9 cellular contexts compared by ENCODE assay signal in the genomic region with DNA sequence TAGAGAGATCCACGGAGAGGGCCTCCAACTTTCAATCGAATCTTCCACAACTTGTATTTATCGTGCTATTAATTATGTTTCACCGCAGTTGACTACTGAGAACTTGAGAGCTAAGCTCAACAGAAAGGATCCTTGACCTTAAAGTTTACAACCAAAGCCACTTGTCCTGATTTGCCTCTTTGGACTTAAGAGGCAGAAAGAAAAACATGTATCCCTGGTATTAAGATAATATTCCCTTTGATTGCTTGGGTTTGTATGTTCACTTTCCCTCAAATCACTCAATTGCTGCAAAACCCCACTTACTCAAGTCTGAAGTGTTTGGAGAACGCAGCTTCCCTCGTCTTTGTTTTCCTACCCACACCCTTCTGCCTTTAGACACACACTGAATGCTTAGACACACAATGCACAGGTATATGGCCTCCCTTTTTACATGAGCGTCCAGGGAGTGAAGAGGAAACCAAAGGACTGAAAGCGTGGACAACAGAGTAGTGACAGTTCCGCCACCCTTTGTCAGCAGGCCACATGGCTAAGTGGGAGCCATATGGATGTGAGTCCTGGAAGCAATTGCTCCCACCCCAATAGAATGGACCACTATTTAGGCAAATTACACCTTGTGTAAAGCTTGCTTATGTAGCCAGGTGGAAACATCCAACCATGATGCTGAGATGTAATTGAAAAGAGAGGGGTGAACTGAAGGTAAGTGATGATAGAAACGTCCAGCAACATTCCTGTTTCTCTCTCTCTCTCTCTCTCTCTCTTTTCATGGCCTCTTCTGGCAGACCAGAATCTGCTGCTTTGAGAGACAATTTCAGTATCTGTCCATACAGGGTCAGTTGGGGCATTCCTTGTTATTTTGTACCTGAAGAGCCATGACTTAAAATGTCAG. TPM values are rescaled to one million over a fixed set of nuclear protein-coding genes. Genes with fewer than 3 reads are reported as not detected.
A peak's percentile ranks its signal among the peaks of the same experiment; 100 is the strongest.
DNase-seq lines count a peak whose midpoint lies in the region; ATAC-seq and TF ChIP-seq lines count a peak whose summit lies in the region.
"Had no signal": no experiment of that assay in that cellular context is flagged by ENCODE, and none has a peak within 500 bp of the region (broad histone marks: within the 10 kb centered on the region; RNA-seq: fewer than 3 reads in every experiment).

No MANE protein-coding gene starts in this region.

- CTCF ChIA-PET in HCT116 (lab: Charles Lee): interaction anchor here (1.3 kb wide), 1 partner anchor 143 kb away, joined by 3 read pairs; a partner anchor contains a TSS

- 78% methylated on average over 10 of the region's 10 CpGs for WGBS in esophagus muscularis mucosa

- H3K27ac Mint-ChIP-seq in activated naive CD8-positive, alpha-beta T cell treated with anti-CD3 and anti-CD28 coated beads, Interleukin-2, amount 50 U/mL, for 24 hours: no peak overlapping the region
- H3K27ac Mint-ChIP-seq: stimulated activated naive CD8-positive, alpha-beta T cell treated with anti-CD3 and anti-CD28 coated beads, Interleukin-15, Interleukin-2, amounts not matched to agents 100 ng/mL and 50 ng/mL, for 24 hours had no signal

- H3K4me1 ChIP-seq in HCT116 (ENCODE audit: control insufficient read depth in 1 of 2, insufficient read depth in 2 of 2, low read length in 2 of 2) (peaks cover 34 to 42% of the 10 kb centered on the region in 2 experiments), mucosa of descending colon (ENCODE audit: low read depth) (peaks cover 8% of the 10 kb centered on the region), esophagus muscularis mucosa (peaks cover 9 to 22% (median 17%) of the 10 kb centered on the region in 4 donors)

- H3K27me3 ChIP-seq in HCT116 (ENCODE audit: insufficient read depth, low read length) (no peaks in the 10 kb centered on the region), esophagus muscularis mucosa (peaks cover 0 to 49% (median 20%) of the 10 kb centered on the region in 4 donors)

- H3K27ac ChIP-seq in C4-2B: peak overlapping the region; percentile 55
- no peak overlapping the region for H3K27ac ChIP-seq in HCT116 (ENCODE audit: low read depth, low read length)
- no peak overlapping the region for H3K27ac ChIP-seq in esophagus muscularis mucosa (replicated peaks in 1 of 4)

- H3K4me2 ChIP-seq in HCT116 (ENCODE audit: low read length): peak overlapping the region; percentile 83

- H3K9me3 ChIP-seq in HCT116 (ENCODE audit: control insufficient read depth in 1 of 2, insufficient read depth in 1 of 2, low read depth in 1 of 2, low read length in 2 of 2) (no peaks in the 10 kb centered on the region), mucosa of descending colon (no peaks in the 10 kb centered on the region), esophagus muscularis mucosa (no peaks in the 10 kb centered on the region)

- no peaks in the 10 kb centered on the region for H4K20me1 ChIP-seq in HCT116 (ENCODE audit: insufficient read depth)

- RAD21 ChIA-PET in HCT116 (lab: Charles Lee; ENCODE audit: low non-redundant PET in 1 of 2, low total read pairs in 2 of 2, uncharacterized antibody in 2 of 2, unreplicated experiment in 2 of 2): no interaction called here

- peaks cover 13% of the 10 kb centered on the region for H3K4me1 Mint-ChIP-seq in activated naive CD8-positive, alpha-beta T cell treated with anti-CD3 and anti-CD28 coated beads, Interleukin-2, amount 50 U/mL, for 24 hours

- POLR2A ChIA-PET in HCT116 (lab: Charles Lee): no interaction called here

- intact Hi-C loops in HCT116 (cut with micrococcal nuclease) (no loop called here), mucosa of descending colon (cut with DNase I, micrococcal nuclease) (no loop called here), esophagus muscularis mucosa (cut with DNase I) (no loop called here)

- H3K9me2 ChIP-seq in HCT116 (ENCODE audit: insufficient read depth): no peaks in the 10 kb centered on the region

- H3K4me3 Mint-ChIP-seq in activated naive CD8-positive, alpha-beta T cell treated with anti-CD3 and anti-CD28 coated beads, Interleukin-2, amount 50 U/mL, for 24 hours: peak overlapping the region; percentile 64

- H3K36me3 Mint-ChIP-seq in activated naive CD8-positive, alpha-beta T cell treated with anti-CD3 and anti-CD28 coated beads, Interleukin-2, amount 50 U/mL, for 24 hours (ENCODE audit: low read depth): no peaks in the 10 kb centered on the region

- TF ChIP-seq POLR2A in HCT116 (IDR thresholded peaks at IDR 0.05; ENCODE audit: borderline replicate concordance, extremely low read depth, insufficient read depth, insufficient read length) (no peak), esophagus muscularis mucosa (IDR thresholded peaks at IDR 0.05; ENCODE audit: low read depth) (no peak)

- TF ChIP-seq CTCF in C4-2B (conservative IDR thresholded peaks at IDR 0.05) (no peak), HCT116 (IDR thresholded peaks at IDR 0.05 in 2 of 3, conservative IDR thresholded peaks at IDR 0.05 in 1 of 3; ENCODE audit: borderline replicate concordance in 1 of 3, insufficient read depth in 1 of 3, low read depth in 2 of 3, low read length in 2 of 3) (no peak), mucosa of descending colon (IDR thresholded peaks at IDR 0.05) (no peak), esophagus muscularis mucosa (IDR thresholded peaks at IDR 0.05) (no peak)

- no peaks in the 10 kb centered on the region for H3K36me3 ChIP-seq in HCT116 (ENCODE audit: control insufficient read depth in 1 of 2, insufficient read depth in 2 of 2, low read length in 2 of 2)
- H3K36me3 ChIP-seq in mucosa of descending colon (ENCODE audit: low read depth): no peaks in the 10 kb centered on the region
- no peaks in the 10 kb centered on the region for H3K36me3 ChIP-seq in esophagus muscularis mucosa

- BruUV-seq in HCT116 (replicated peaks; lab: Mats Ljungman, UMichigan): no TSS peak

- H3K4me3 ChIP-seq in HCT116 (replicated peaks in 1 of 2; ENCODE audit: low read depth in 1 of 2, low read length in 2 of 2) (peak overlapping the region; percentile 49 to 68), mucosa of descending colon (no peak overlapping the region), esophagus muscularis mucosa (no peak overlapping the region)

- no peak for TF ChIP-seq RAD21 in HCT116 (IDR thresholded peaks at IDR 0.05; ENCODE audit: low read depth)

- ATAC-seq in HCT116: no peak
- ATAC-seq in activated naive CD8-positive, alpha-beta T cell treated with anti-CD3 and anti-CD28 coated beads, Interleukin-2, amount 50 U/mL, for 24 hours: no peak
- ATAC-seq in mucosa of descending colon: peak; percentile 34
- no peak for ATAC-seq in GM19023 (IDR thresholded peaks at IDR 0.05; ENCODE audit: unreplicated experiment)

- TF ChIP-seq EP300 in esophagus muscularis mucosa (IDR thresholded peaks at IDR 0.05): no peak

- H3K9ac ChIP-seq in HCT116 (ENCODE audit: low read length): peak overlapping the region; percentile 74

- H3K79me2 ChIP-seq in HCT116 (ENCODE audit: insufficient read depth, low read length): peaks cover 26% of the 10 kb centered on the region; the same call in 1 of the 2 replicates

- DNase-seq in HCT116 (ENCODE audit: low read depth, low spot score) (no peak), mucosa of descending colon (peak in 1 of 3 donors; percentile 49), NCI-H226 (no peak), amniotic stem cell (lab: John Stamatoyannopoulos, UW) (no peak), esophagus muscularis mucosa (ENCODE audit: extremely low spot score) (no peak)
- DNase-seq in activated naive CD8-positive, alpha-beta T cell treated with anti-CD3 and anti-CD28 coated beads, Interleukin-2, amount 50 U/mL, for 24 hours: no peak

- no peak overlapping the region for H2AFZ ChIP-seq in HCT116 (ENCODE audit: low read depth, low read length, poor library complexity, severe bottlenecking)

- peaks cover 53% of the 10 kb centered on the region for H3K27me3 Mint-ChIP-seq in activated naive CD8-positive, alpha-beta T cell treated with anti-CD3 and anti-CD28 coated beads, Interleukin-2, amount 50 U/mL, for 24 hours

- H3K9me3 Mint-ChIP-seq in activated naive CD8-positive, alpha-beta T cell treated with anti-CD3 and anti-CD28 coated beads, Interleukin-2, amount 50 U/mL, for 24 hours: no peaks in the 10 kb centered on the region
- H3K9me3 Mint-ChIP-seq: stimulated activated naive CD8-positive, alpha-beta T cell treated with anti-CD3 and anti-CD28 coated beads, Interleukin-15, Interleukin-2, amounts not matched to agents 100 ng/mL and 50 ng/mL, for 24 hours had no signal

TF ChIP-seq in HCT116, 20 proteins besides CTCF, POLR2A, EP300 and RAD21 (continues in another document):
- no peak for TF ChIP-seq CEBPB (IDR thresholded peaks at IDR 0.05; ENCODE audit: low read depth)
- TF ChIP-seq JUND (IDR thresholded peaks at IDR 0.05): no peak
- TF ChIP-seq, protein P1, sequence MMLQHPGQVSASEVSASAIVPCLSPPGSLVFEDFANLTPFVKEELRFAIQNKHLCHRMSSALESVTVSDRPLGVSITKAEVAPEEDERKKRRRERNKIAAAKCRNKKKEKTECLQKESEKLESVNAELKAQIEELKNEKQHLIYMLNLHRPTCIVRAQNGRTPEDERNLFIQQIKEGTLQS (IDR thresholded peaks at IDR 0.05): no peak
- no peak for TF ChIP-seq EGR1 (IDR thresholded peaks at IDR 0.05; ENCODE audit: low read depth)
- TF ChIP-seq EZH2phosphoT487 (IDR thresholded peaks at IDR 0.05; ENCODE audit: borderline replicate concordance): no peak
- no peak for TF ChIP-seq CBX3 (IDR thresholded peaks at IDR 0.05; ENCODE audit: low read depth)
- no peak for TF ChIP-seq SP1 (IDR thresholded peaks at IDR 0.05; ENCODE audit: low read depth)
- no peak for TF ChIP-seq TCF7L2 (IDR thresholded peaks at IDR 0.05; ENCODE audit: borderline replicate concordance, extremely low read depth, insufficient read depth, insufficient read length)
- TF ChIP-seq SRF (IDR thresholded peaks at IDR 0.05; ENCODE audit: low read depth): no peak
- TF ChIP-seq, protein P2, sequence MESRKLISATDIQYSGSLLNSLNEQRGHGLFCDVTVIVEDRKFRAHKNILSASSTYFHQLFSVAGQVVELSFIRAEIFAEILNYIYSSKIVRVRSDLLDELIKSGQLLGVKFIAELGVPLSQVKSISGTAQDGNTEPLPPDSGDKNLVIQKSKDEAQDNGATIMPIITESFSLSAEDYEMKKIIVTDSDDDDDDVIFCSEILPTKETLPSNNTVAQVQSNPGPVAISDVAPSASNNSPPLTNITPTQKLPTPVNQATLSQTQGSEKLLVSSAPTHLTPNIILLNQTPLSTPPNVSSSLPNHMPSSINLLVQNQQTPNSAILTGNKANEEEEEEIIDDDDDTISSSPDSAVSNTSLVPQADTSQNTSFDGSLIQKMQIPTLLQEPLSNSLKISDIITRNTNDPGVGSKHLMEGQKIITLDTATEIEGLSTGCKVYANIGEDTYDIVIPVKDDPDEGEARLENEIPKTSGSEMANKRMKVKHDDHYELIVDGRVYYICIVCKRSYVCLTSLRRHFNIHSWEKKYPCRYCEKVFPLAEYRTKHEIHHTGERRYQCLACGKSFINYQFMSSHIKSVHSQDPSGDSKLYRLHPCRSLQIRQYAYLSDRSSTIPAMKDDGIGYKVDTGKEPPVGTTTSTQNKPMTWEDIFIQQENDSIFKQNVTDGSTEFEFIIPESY (IDR thresholded peaks at IDR 0.05; ENCODE audit: extremely low read depth, insufficient replicate concordance, low read length): no peak

RNA-seq across cellular contexts. Expression of a gene that starts 1.4 kb away (rescaled TPM):
- total RNA-seq in HCT116 (2021; ENCODE audit: unreplicated experiment) (21.5 TPM), mucosa of descending colon (100 to 1,000 TPM in 2 of 3 donors, 10 to 100 TPM in 1; 85.0 to 189 (median 147) TPM), esophagus muscularis mucosa (1 to 10 TPM; 1.2 to 1.5 (median 1.3) TPM)
- polyA plus RNA-seq in HCT116 (2012): 10.6 and 12.0 TPM in 2 replicates

Comparison
In these comparisons a context has a peak if more than half of its experiments do, and no peak if none do; other contexts are left out.
1. H3K4me3 ChIP-seq: peak in HCT116 (2 of 2); none in mucosa of descending colon (single experiment) and esophagus muscularis mucosa (0 of 4).